12 cellular contexts compared by ENCODE assay signal in genomic region chr1:58763214-58763613, GRCh38. TPM values are rescaled to one million over a fixed set of nuclear protein-coding genes. Genes with fewer than 3 reads are reported as not detected.
A peak's percentile ranks its signal among the peaks of the same experiment; 100 is the strongest.
DNase-seq lines count a peak whose midpoint lies in the region; ATAC-seq, FAIRE-seq and TF ChIP-seq lines count a peak whose summit lies in the region.
"Had no signal": no experiment of that assay in that cellular context is flagged by ENCODE, and none has a peak within 500 bp of the region (broad histone marks: within the 10 kb centered on the region; RNA-seq: fewer than 3 reads in every experiment).

No MANE protein-coding gene starts in this region.

- H3K4me3 ChIP-seq in left ventricle myocardium inferior (no peak overlapping the region), keratinocyte (ENCODE audit: control insufficient read depth in 2 of 3, extremely low read depth in 1 of 3, insufficient read depth in 2 of 3, low read depth in 1 of 3, low read length in 3 of 3) (no peak overlapping the region)
- H3K4me3 ChIP-seq: tibial artery had no signal

- no peaks in the 10 kb centered on the region for H4K20me1 ChIP-seq in keratinocyte (ENCODE audit: control insufficient read depth, extremely low read depth, insufficient read depth, low read length)

- peak overlapping the region; percentile 49 for H2AFZ ChIP-seq in keratinocyte (ENCODE audit: control insufficient read depth, low read length)

- H3K9me3 ChIP-seq in left ventricle myocardium inferior (replicated peaks) = no peaks in the 10 kb centered on the region
- no peaks in the 10 kb centered on the region for H3K9me3 ChIP-seq in keratinocyte (ENCODE audit: control insufficient read depth, low read depth, low read length)
- H3K9me3 ChIP-seq: tibial artery had no signal

- intact Hi-C loops in left ventricle myocardium inferior (cut with micrococcal nuclease) (no loop called here), left ventricle myocardium superior (cut with micrococcal nuclease) (no loop called here)

- peak; percentile 43 for FAIRE-seq in keratinocyte (lab: Jason Lieb, UNC)

- DNase-seq in left ventricle myocardium inferior (no peak), left ventricle myocardium superior (no peak), astrocyte of the hippocampus (ENCODE audit: low read depth, low spot score) (peak; percentile 56), keratinocyte (ENCODE audit: low read depth, low spot score) (no peak), NCI-H2081 (lab: John Stamatoyannopoulos, UW) (no peak)
- DNase-seq: glutamatergic neuron; stimulated activated CD4-positive, alpha-beta T cell treated with anti-CD3 and anti-CD28 coated beads, Interleukin-12 subunit alpha, Interleukin-12 subunit beta, amount 100 ng/mL, for 4 hours; tibial artery had no signal

- no peaks in the 10 kb centered on the region for H3K9me1 ChIP-seq in keratinocyte (ENCODE audit: control insufficient read depth, extremely low read depth, insufficient read depth, low read length)

- no peaks in the 10 kb centered on the region for H3K27me3 ChIP-seq in left ventricle myocardium inferior (ENCODE audit: low read depth)
- no peaks in the 10 kb centered on the region for H3K27me3 ChIP-seq in keratinocyte (ENCODE audit: control insufficient read depth, extremely low read depth, insufficient read depth, low read length)
- H3K27me3 ChIP-seq: tibial artery had no signal

- no peak overlapping the region for H3K9ac ChIP-seq in keratinocyte (ENCODE audit: control insufficient read depth, extremely low read depth, insufficient read depth, low read length)

- ATAC-seq in left ventricle myocardium superior (no peak), GM21825 (IDR thresholded peaks at IDR 0.05; ENCODE audit: unreplicated experiment) (no peak), GM18867 (IDR thresholded peaks at IDR 0.05; ENCODE audit: unreplicated experiment) (no peak), HG02763 (IDR thresholded peaks at IDR 0.05; ENCODE audit: unreplicated experiment) (no peak)

- dilution Hi-C loops in keratinocyte (cut with MboI; ENCODE audit: extremely low pct_ligation_motif_present, low sequenced_read_pairs) = no loop called here

- H3K4me2 ChIP-seq in keratinocyte (ENCODE audit: control insufficient read depth, extremely low read depth, insufficient read depth, low read depth, low read length) = peak overlapping the region; percentile 39

- peaks cover 14% of the 10 kb centered on the region for H3K4me1 ChIP-seq in left ventricle myocardium inferior
- peaks cover 33% of the 10 kb centered on the region for H3K4me1 ChIP-seq in keratinocyte (ENCODE audit: control insufficient read depth, extremely low read depth, insufficient read depth, low read length)

- no peak for TF ChIP-seq CTCF in left ventricle myocardium inferior (IDR thresholded peaks at IDR 0.05; ENCODE audit: borderline replicate concordance)
- TF ChIP-seq CTCF in keratinocyte (optimal IDR thresholded peaks at IDR 0.05 in 1 of 3, IDR thresholded peaks at IDR 0.05 in 1 of 3, conservative IDR thresholded peaks at IDR 0.05 in 1 of 3; ENCODE audit: extremely low read depth in 1 of 3, insufficient read depth in 2 of 3, low read length in 3 of 3) = no peak

- no peaks in the 10 kb centered on the region for H3K79me2 ChIP-seq in keratinocyte (ENCODE audit: control insufficient read depth, insufficient read depth, low read length)

- H3K27ac ChIP-seq in left ventricle myocardium inferior (replicated peaks) (peak overlapping the region; percentile 20), keratinocyte (ENCODE audit: control insufficient read depth, insufficient read depth, low read length) (peak overlapping the region; percentile 38)
- H3K27ac ChIP-seq: HL-60, tibial artery had no signal

- H3K36me3 ChIP-seq in left ventricle myocardium inferior (no peaks in the 10 kb centered on the region), keratinocyte (ENCODE audit: control insufficient read depth in 2 of 2, extremely low read depth in 1 of 2, insufficient read depth in 2 of 2, low read length in 2 of 2) (no peaks in the 10 kb centered on the region)
- H3K36me3 ChIP-seq: tibial artery had no signal

RNA-seq across cellular contexts. Expression of gene JUN, which starts 20.6 kb away (rescaled TPM):
- total RNA-seq in left ventricle myocardium inferior = 101 TPM
- 54.6 TPM for total RNA-seq in left ventricle myocardium superior
- polyA plus RNA-seq in keratinocyte = 31.2 to 83.1 TPM (median 70.1 TPM) in 3 replicates
- polyA plus RNA-seq in keratinocyte (2011; ENCODE audit: low read depth) = 322 TPM
- polyA plus RNA-seq in keratinocyte (2011; cell fraction: cytosol; rRNA removed) = 20.0 and 37.1 TPM in 2 replicates
- 170 and 226 TPM in 2 replicates for polyA plus RNA-seq in keratinocyte (2011; cell fraction: nucleus; rRNA removed)
- 43.2 and 179 TPM in 2 replicates for polyA plus RNA-seq in keratinocyte (2012; ENCODE audit: low replicate concordance)
- 28.4 to 46.4 TPM (median 36.4 TPM) in 3 replicates for polyA minus RNA-seq in keratinocyte
- 76.4 TPM for polyA minus RNA-seq in keratinocyte (2011; cell fraction: cytosol; rRNA and poly(A)+ RNA removed)
- polyA minus RNA-seq in keratinocyte (2011; cell fraction: nucleus; rRNA and poly(A)+ RNA removed) = 198 and 206 TPM in 2 replicates
